ENCODE assay signal across 27 cellular contexts in the genomic region with DNA sequence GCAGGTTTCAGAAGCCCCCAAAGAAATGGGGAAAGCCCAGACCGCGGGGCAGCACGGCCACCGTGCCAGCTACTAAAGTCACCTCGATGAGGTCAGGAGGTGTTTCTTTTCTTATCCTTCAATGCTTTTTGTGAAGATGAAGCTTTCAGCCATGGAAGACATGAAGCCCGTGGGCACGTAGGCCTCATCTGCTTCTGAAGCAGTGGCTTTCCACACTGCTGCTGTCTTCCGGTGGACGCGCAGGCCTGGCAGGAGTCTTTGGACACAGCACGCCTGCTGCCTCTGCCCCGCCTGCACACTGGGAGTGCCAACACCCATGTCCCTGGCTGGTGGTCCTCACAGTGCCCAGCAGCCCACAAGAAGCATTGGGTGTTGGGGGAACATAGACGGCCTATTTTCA.
"Had no signal": no experiment of that assay in that cellular context is flagged by ENCODE, and none has a peak within 500 bp of the region (broad histone marks: within the 10 kb centered on the region; RNA-seq: fewer than 3 reads in every experiment).

No MANE protein-coding gene starts in this region.

- H3K4me2 ChIP-seq: neural progenitor cell had no signal

- H3K9me3 ChIP-seq: heart left ventricle, ovary, prostate gland, vagina had no signal

- H3K27ac ChIP-seq: heart left ventricle, neural progenitor cell, ovary, prostate gland, tibial nerve, vagina had no signal

- H3K27me3 ChIP-seq: heart left ventricle, neural progenitor cell, ovary, tibial nerve, vagina had no signal

- H3K4me3 ChIP-seq: heart left ventricle, lung, neural progenitor cell, ovary, prostate gland, tibial nerve, vagina had no signal

- FAIRE-seq: islet of Langerhans, small intestine had no signal

- H3K36me3 ChIP-seq: heart left ventricle, neural progenitor cell, ovary, prostate gland, vagina had no signal

- H3K4me1 ChIP-seq: heart left ventricle, neural progenitor cell, prostate gland, tibial nerve, vagina had no signal

- H3K9ac ChIP-seq: neural progenitor cell had no signal

- ATAC-seq: heart left ventricle; left ventricle myocardium superior; natural killer cell; sciatic nerve; stimulated activated memory B cell treated with anti-CD40 and anti-IgM and Interleukin-4, amounts not matched to agents 10 μg/mL and 1 μg/mL and 100 μg/mL, for 72 hours; stimulated activated naive CD8-positive, alpha-beta T cell treated with anti-CD3 and anti-CD28 coated beads, Interleukin-15, amount 100 ng/mL, for 72 hours had no signal

- H2AFZ ChIP-seq: neural progenitor cell had no signal

- DNase-seq: heart left ventricle; hypothalamus; immature natural killer cell; left ventricle myocardium superior; mesendoderm; naive B cell; natural killer cell; nephron progenitor cell; ovary; retina; right cardiac atrium; small intestine; stimulated activated CD4-positive, alpha-beta T cell treated with anti-CD3 and anti-CD28 coated beads, Interleukin-1b, Interleukin-23, amount 100 ng/mL, for 48 hours; stimulated activated CD4-positive, alpha-beta T cell treated with anti-CD3 and anti-CD28 coated beads, Interleukin-2, amount 100 ng/mL, for 48 hours; stimulated activated CD4-positive, alpha-beta T cell treated with anti-CD3 and anti-CD28 coated beads, Interleukin-4, amount 100 ng/mL, for 4 hours; stimulated activated CD8-positive, alpha-beta memory T cell treated with anti-CD3 and anti-CD28 coated beads, Interleukin-4, amount 100 ng/mL, for 48 hours; stimulated activated naive CD4-positive, alpha-beta T cell treated with Interleukin-2 at 50 U/mL for 16 hours; stimulated activated naive CD8-positive, alpha-beta T cell treated with anti-CD3 and anti-CD28 coated beads, Interleukin-15, amount 100 ng/mL, for 72 hours; substantia nigra had no signal
